In genomic region chr17:27390540-27390939, GRCh38 we compare ENCODE assay signal across 18 cellular contexts.
"Had no signal": no experiment of that assay in that cellular context is flagged by ENCODE, and none has a peak within 500 bp of the region (broad histone marks: within the 10 kb centered on the region; RNA-seq: fewer than 3 reads in every experiment).

No MANE protein-coding gene starts in this region.

- H3K4me3 ChIP-seq: hepatocyte, ovary, tibial artery, uterus had no signal

- H3K36me3 ChIP-seq: brain microvascular endothelial cell, ovary, tibial artery, uterus had no signal

- H3K27me3 ChIP-seq: brain microvascular endothelial cell, hepatocyte, ovary, tibial artery, uterus had no signal

- FAIRE-seq: kidney, TTC549 had no signal

- H3K9me3 ChIP-seq: ovary, tibial artery, uterus had no signal

- H3K4me1 ChIP-seq: tibial artery, uterus had no signal

- ATAC-seq: left ventricle myocardium superior; stimulated activated memory B cell treated with anti-CD40 and anti-IgM and Interleukin-4, amounts not matched to agents 10 μg/mL and 1 μg/mL and 100 μg/mL, for 72 hours had no signal

- H3K79me2 ChIP-seq: hepatocyte had no signal

- DNase-seq: activated CD4-positive, alpha-beta T cell treated with anti-CD3 and anti-CD28 coated beads, Interleukin-2, amount 10 ng/mL, durations not matched to agents 24 days and 14 days; activated CD4-positive, CD25-positive, alpha-beta regulatory T cell; activated CD8-positive, alpha-beta memory T cell treated with anti-CD3 and anti-CD28 coated beads for 24 hours; activated naive CD8-positive, alpha-beta T cell treated with anti-CD3 and anti-CD28 coated beads for 36 hours; brain microvascular endothelial cell; cerebellar nuclear complex; dermis blood vessel endothelial cell; kidney; left ventricle myocardium superior; ovary; stimulated activated CD4-positive, alpha-beta T cell treated with anti-CD3 and anti-CD28 coated beads, Interleukin-12 subunit alpha, Interleukin-12 subunit beta, amount 100 ng/mL, for 4 hours; stimulated activated CD4-positive, alpha-beta T cell treated with anti-CD3 and anti-CD28 coated beads, Interleukin-2, amount 100 ng/mL, for 24 hours; T-helper 2 cell; tibial artery; uterus had no signal

- H2AFZ ChIP-seq: hepatocyte had no signal

- H3K4me2 ChIP-seq: hepatocyte had no signal

- H3K27ac ChIP-seq: brain microvascular endothelial cell, hepatocyte, ovary, tibial artery, uterus had no signal
